37 cellular contexts compared by ENCODE assay signal in genomic region chr11:119468511-119468910, GRCh38. TPM values are rescaled to one million over a fixed set of nuclear protein-coding genes. Genes with fewer than 3 reads are reported as not detected.
"Had no signal": no experiment of that assay in that cellular context is flagged by ENCODE, and none has a peak within 500 bp of the region (broad histone marks: within the 10 kb centered on the region; RNA-seq: fewer than 3 reads in every experiment).

No MANE protein-coding gene starts in this region.

- H3K27ac ChIP-seq: adrenal gland, body of pancreas, breast epithelium, Peyer's patch, VCaP had no signal

- H3K4me3 ChIP-seq: adrenal gland, body of pancreas, breast epithelium, MG63, Peyer's patch had no signal

- H3K36me3 Mint-ChIP-seq: activated CD4-positive, alpha-beta memory T cell treated with anti-CD3 and anti-CD28 coated beads for 36 hours; activated naive CD8-positive, alpha-beta T cell treated with anti-CD3 and anti-CD28 coated beads, Interleukin-2, amount 10 ng/mL, durations not matched to agents 7 days and 5 days; T-cell had no signal

- H3K27ac Mint-ChIP-seq: activated B cell treated with CpG ODN at 0.5 μM for 24 hours; activated CD4-positive, alpha-beta memory T cell treated with anti-CD3 and anti-CD28 coated beads for 36 hours; activated naive CD4-positive, alpha-beta T cell treated with anti-CD3 and anti-CD28 coated beads, Interleukin-2, amount 50 U/mL, for 24 hours; activated naive CD8-positive, alpha-beta T cell treated with anti-CD3 and anti-CD28 coated beads, Interleukin-2, amount 10 ng/mL, durations not matched to agents 7 days and 5 days; activated T-cell treated with anti-CD3 and anti-CD28 coated beads, Interleukin-2, amount 50 U/mL, for 72 hours; activated T-helper 2 cell treated with anti-CD3 and anti-CD28 coated beads, Interferon-gamma antibody, Interleukin-2, Interleukin-4, amounts not matched to agents 10 μg/mL and 5 μg/mL and 100 μg/mL, durations not matched to agents 14 hours and 24 hours and 36 hours; T-cell; T-helper 17 cell had no signal

- H3K4me1 Mint-ChIP-seq: activated B cell treated with CpG ODN at 0.5 μM for 24 hours; activated naive CD4-positive, alpha-beta T cell treated with anti-CD3 and anti-CD28 coated beads, Interleukin-2, amount 50 U/mL, for 24 hours; activated naive CD8-positive, alpha-beta T cell treated with anti-CD3 and anti-CD28 coated beads, Interleukin-2, amount 10 ng/mL, durations not matched to agents 7 days and 5 days; T-cell; T-helper 17 cell had no signal

- H3K4me3 Mint-ChIP-seq: activated B cell treated with CpG ODN at 0.5 μM for 24 hours; activated CD4-positive, alpha-beta memory T cell treated with anti-CD3 and anti-CD28 coated beads for 36 hours; activated naive CD4-positive, alpha-beta T cell treated with anti-CD3 and anti-CD28 coated beads, Interleukin-2, amount 50 U/mL, for 24 hours; activated naive CD8-positive, alpha-beta T cell treated with anti-CD3 and anti-CD28 coated beads, Interleukin-2, amount 10 ng/mL, durations not matched to agents 7 days and 5 days; activated T-cell treated with anti-CD3 and anti-CD28 coated beads, Interleukin-2, amount 50 U/mL, for 72 hours; T-cell; T-helper 17 cell had no signal

- FAIRE-seq: astrocyte had no signal

- ATAC-seq: activated T-cell treated with anti-CD3 and anti-CD28 coated beads, Interleukin-2, amount 50 U/mL, for 72 hours; body of pancreas; PC-3; SK-N-SH treated with all-trans-retinoic acid at 6 μM for 48 hours; T-cell; T-helper 17 cell had no signal

- H3K4me1 ChIP-seq: adrenal gland, body of pancreas, breast epithelium, Peyer's patch had no signal

- DNase-seq: activated B cell treated with CpG ODN at 0.5 μM for 24 hours; activated CD4-positive, alpha-beta memory T cell treated with anti-CD3 and anti-CD28 coated beads for 36 hours; activated CD4-positive, alpha-beta T cell treated with anti-CD3 and anti-CD28 coated beads for 4 hours; activated CD4-positive, alpha-beta T cell treated with anti-CD3 and anti-CD28 coated beads, Interleukin-2, amount 50 U/mL, for 1 hour; activated CD4-positive, CD25-positive, alpha-beta regulatory T cell treated with anti-CD3 and anti-CD28 coated beads, Interleukin-2, amount 50 U/mL, for 72 hours; activated gamma-delta T cell; activated naive CD4-positive, alpha-beta T cell treated with Interleukin-2 at 50 U/mL for 16 hours; activated naive CD8-positive, alpha-beta T cell treated with anti-CD3 and anti-CD28 coated beads, Interleukin-2, amount 10 ng/mL, durations not matched to agents 7 days and 5 days; activated T-cell treated with anti-CD3 and anti-CD28 coated beads, Interleukin-2, amount 50 U/mL, for 1 hour; activated T-cell treated with anti-CD3 and anti-CD28 coated beads, Interleukin-2, amount 50 U/mL, for 72 hours; body of pancreas; Karpas-422; KBM-7; MG63; NCI-H1048; NCI-H1105 treated with DMSO at 0.1 percent for 48 hours; NCI-H1436 treated with DMSO at 0.1 percent for 48 hours; NCI-H1694 treated with DMSO at 0.1 percent for 48 hours; NCI-H2029; NCI-H345; NCI-H524 treated with DMSO at 0.1 percent for 48 hours; NK-92 treated with Interleukin-12 subunit alpha and Interleukin-12 subunit beta, amount 100 ng/mL, for 24 hours; PC-3; Peyer's patch; RPMI8226; SIG-M5; T-cell; T-helper 17 cell; T-helper 9 cell had no signal

- H3K27me3 ChIP-seq: adrenal gland, body of pancreas, breast epithelium, MG63, Peyer's patch had no signal

- H3K9me3 ChIP-seq: body of pancreas had no signal

- H3K36me3 ChIP-seq: adrenal gland, breast epithelium, MG63, Peyer's patch had no signal

RNA-seq across cellular contexts. Expression of gene THY1, which starts 45.5 kb away (rescaled TPM):
- total RNA-seq: activated B cell treated with CpG ODN at 0.5 μM for 24 hours; activated naive CD8-positive, alpha-beta T cell treated with anti-CD3 and anti-CD28 coated beads, Interleukin-2, amount 10 ng/mL, durations not matched to agents 7 days and 5 days; NCI-H460; PC-3 had no signal
